35 cellular contexts compared by ENCODE assay signal in genomic region chr10:105073999-105074398, GRCh38.
"Had no signal": no experiment of that assay in that cellular context is flagged by ENCODE, and none has a peak within 500 bp of the region (broad histone marks: within the 10 kb centered on the region; RNA-seq: fewer than 3 reads in every experiment).

No MANE protein-coding gene starts in this region.

- H3K4me1 ChIP-seq: ascending aorta, gastroesophageal sphincter, heart right ventricle had no signal

- FAIRE-seq: colon had no signal

- H3K36me3 Mint-ChIP-seq: activated naive CD4-positive, alpha-beta T cell treated with anti-CD3 and anti-CD28 coated beads, Interleukin-2, amount 10 ng/mL, durations not matched to agents 7 days and 5 days; activated naive CD4-positive, alpha-beta T cell treated with anti-CD3 and anti-CD28 coated beads, Interleukin-2, amount 50 U/mL, for 72 hours; activated naive CD8-positive, alpha-beta T cell treated with anti-CD3 and anti-CD28 coated beads, Interleukin-2, amount 10 ng/mL, durations not matched to agents 7 days and 5 days; brain had no signal

- H3K27ac ChIP-seq: ascending aorta, gastroesophageal sphincter, heart right ventricle, hepatocyte, WERI-Rb-1 had no signal

- H3K9me3 ChIP-seq: ascending aorta, gastroesophageal sphincter, heart right ventricle had no signal

- H3K4me3 Mint-ChIP-seq: activated B cell treated with CpG ODN at 0.5 μM for 24 hours; activated CD8-positive, alpha-beta T cell treated with anti-CD3 and anti-CD28 coated beads for 36 hours; activated naive CD4-positive, alpha-beta T cell treated with anti-CD3 and anti-CD28 coated beads, Interleukin-2, amount 10 ng/mL, durations not matched to agents 7 days and 5 days; activated naive CD8-positive, alpha-beta T cell treated with anti-CD3 and anti-CD28 coated beads, Interleukin-2, amount 10 ng/mL, durations not matched to agents 7 days and 5 days; activated T-helper 1 cell treated with anti-CD3 and anti-CD28 coated beads, Interleukin-12 subunit alpha, Interleukin-12 subunit beta, Interleukin-2, Interleukin-4 antibody, amounts not matched to agents 30 ng/mL and 10 ng/mL and 1 ng/mL, durations not matched to agents 14 hours and 24 hours and 36 hours; brain; effector memory CD8-positive, alpha-beta T cell; T-helper 17 cell; T-helper 2 cell treated with Interferon-gamma antibody and Interleukin-4, amounts not matched to agents 5 μg/mL and 100 μg/mL, for 36 hours had no signal

- H3K27me3 ChIP-seq: ascending aorta, gastroesophageal sphincter had no signal

- H3K79me2 ChIP-seq: hepatocyte had no signal

- H3K9me3 Mint-ChIP-seq: activated B cell treated with CpG ODN at 0.5 μM for 24 hours; activated CD8-positive, alpha-beta T cell treated with anti-CD3 and anti-CD28 coated beads for 36 hours; activated naive CD4-positive, alpha-beta T cell treated with anti-CD3 and anti-CD28 coated beads, Interleukin-2, amount 50 U/mL, for 72 hours; activated naive CD8-positive, alpha-beta T cell treated with anti-CD3 and anti-CD28 coated beads, Interleukin-2, amount 10 ng/mL, durations not matched to agents 7 days and 5 days; activated T-helper 1 cell treated with anti-CD3 and anti-CD28 coated beads, Interleukin-12 subunit alpha, Interleukin-12 subunit beta, Interleukin-2, Interleukin-4 antibody, amounts not matched to agents 30 ng/mL and 10 ng/mL and 1 ng/mL, durations not matched to agents 14 hours and 24 hours and 36 hours; activated T-helper 2 cell treated with anti-CD3 and anti-CD28 coated beads, Interferon-gamma antibody, Interleukin-2, Interleukin-4, amounts not matched to agents 10 μg/mL and 5 μg/mL and 100 μg/mL, durations not matched to agents 14 hours and 24 hours and 36 hours; T-helper 2 cell treated with Interferon-gamma antibody and Interleukin-4, amounts not matched to agents 5 μg/mL and 100 μg/mL, for 36 hours had no signal

- H3K4me2 ChIP-seq: hepatocyte had no signal

- H2AFZ ChIP-seq: hepatocyte had no signal

- H3K27me3 Mint-ChIP-seq: activated B cell treated with CpG ODN at 0.5 μM for 24 hours; activated naive CD4-positive, alpha-beta T cell treated with anti-CD3 and anti-CD28 coated beads, Interleukin-2, amount 10 ng/mL, durations not matched to agents 7 days and 5 days; activated naive CD8-positive, alpha-beta T cell treated with anti-CD3 and anti-CD28 coated beads, Interleukin-2, amount 10 ng/mL, durations not matched to agents 7 days and 5 days; brain; effector memory CD8-positive, alpha-beta T cell had no signal

- DNase-seq: activated B cell treated with CpG ODN at 0.5 μM for 24 hours; activated CD4-positive, alpha-beta T cell treated with anti-CD3 and anti-CD28 coated beads for 48 hours; activated CD4-positive, alpha-beta T cell treated with anti-CD3 and anti-CD28 coated beads, Interleukin-2, amount 50 U/mL, for 1 hour; activated CD4-positive, alpha-beta T cell treated with anti-CD3 and anti-CD28 coated beads, Interleukin-2, amount 50 U/mL, for 48 hours; activated CD8-positive, alpha-beta memory T cell treated with anti-CD3 and anti-CD28 coated beads for 24 hours; activated CD8-positive, alpha-beta memory T cell treated with anti-CD3 and anti-CD28 coated beads, Interleukin-2, amount 50 U/mL, for 4 hours; activated CD8-positive, alpha-beta T cell treated with anti-CD3 and anti-CD28 coated beads for 36 hours; activated gamma-delta T cell; activated naive CD4-positive, alpha-beta T cell; activated naive CD4-positive, alpha-beta T cell treated with anti-CD3 and anti-CD28 coated beads, Interleukin-2, amount 10 ng/mL, durations not matched to agents 7 days and 5 days; activated naive CD8-positive, alpha-beta T cell treated with anti-CD3 and anti-CD28 coated beads, Interleukin-2, amount 10 ng/mL, durations not matched to agents 7 days and 5 days; activated T-cell treated with anti-CD3 and anti-CD28 coated beads, Interleukin-2, amount 50 U/mL, for 1 hour; activated T-cell treated with anti-CD3 and anti-CD28 coated beads, Interleukin-2, amount 50 U/mL, for 48 hours; caudate nucleus; cortex of kidney; dermis blood vessel endothelial cell; effector CD4-positive, alpha-beta T cell; effector memory CD8-positive, alpha-beta T cell; foreskin melanocyte; heart right ventricle; T-helper 1 cell; T-helper 17 cell; T1000; WERI-Rb-1 had no signal

- H3K27ac Mint-ChIP-seq: activated B cell treated with CpG ODN at 0.5 μM for 24 hours; activated CD8-positive, alpha-beta T cell treated with anti-CD3 and anti-CD28 coated beads for 36 hours; activated naive CD4-positive, alpha-beta T cell treated with anti-CD3 and anti-CD28 coated beads, Interleukin-2, amount 10 ng/mL, durations not matched to agents 7 days and 5 days; activated naive CD4-positive, alpha-beta T cell treated with anti-CD3 and anti-CD28 coated beads, Interleukin-2, amount 50 U/mL, for 72 hours; activated naive CD8-positive, alpha-beta T cell treated with anti-CD3 and anti-CD28 coated beads, Interleukin-2, amount 10 ng/mL, durations not matched to agents 7 days and 5 days; activated T-helper 1 cell treated with anti-CD3 and anti-CD28 coated beads, Interleukin-12 subunit alpha, Interleukin-12 subunit beta, Interleukin-2, Interleukin-4 antibody, amounts not matched to agents 30 ng/mL and 10 ng/mL and 1 ng/mL, durations not matched to agents 14 hours and 24 hours and 36 hours; activated T-helper 2 cell treated with anti-CD3 and anti-CD28 coated beads, Interferon-gamma antibody, Interleukin-2, Interleukin-4, amounts not matched to agents 10 μg/mL and 5 μg/mL and 100 μg/mL, durations not matched to agents 14 hours and 24 hours and 36 hours; brain; effector memory CD8-positive, alpha-beta T cell; T-helper 17 cell; T-helper 2 cell treated with Interferon-gamma antibody and Interleukin-4, amounts not matched to agents 5 μg/mL and 100 μg/mL, for 36 hours had no signal

- H3K36me3 ChIP-seq: ascending aorta, gastroesophageal sphincter, heart right ventricle, WERI-Rb-1 had no signal

- H3K4me1 Mint-ChIP-seq: activated B cell treated with CpG ODN at 0.5 μM for 24 hours; activated naive CD4-positive, alpha-beta T cell treated with anti-CD3 and anti-CD28 coated beads, Interleukin-2, amount 10 ng/mL, durations not matched to agents 7 days and 5 days; activated naive CD8-positive, alpha-beta T cell treated with anti-CD3 and anti-CD28 coated beads, Interleukin-2, amount 10 ng/mL, durations not matched to agents 7 days and 5 days; T-helper 17 cell had no signal

- ATAC-seq: activated CD4-positive, CD25-positive, alpha-beta regulatory T cell treated with anti-CD3 and anti-CD28 coated beads, Interleukin-2, amount 50 U/mL, for 24 hours; activated CD8-positive, alpha-beta T cell treated with anti-CD3 and anti-CD28 coated beads for 36 hours; activated naive CD4-positive, alpha-beta T cell treated with anti-CD3 and anti-CD28 coated beads, Interleukin-2, amount 50 U/mL, for 72 hours; effector memory CD8-positive, alpha-beta T cell; esophagus mucosa; gastroesophageal sphincter; heart right ventricle; T-helper 17 cell had no signal

- H3K4me3 ChIP-seq: ascending aorta, gastroesophageal sphincter, heart right ventricle, hepatocyte had no signal
